2 cellular contexts compared by ENCODE assay signal in genomic region chr9:20186823-20187222, GRCh38.
A peak's percentile ranks its signal among the peaks of the same experiment; 100 is the strongest.
TF ChIP-seq lines count a peak whose summit lies in the region.

No MANE protein-coding gene starts in this region.

TF ChIP-seq in HepG2, 621 proteins besides CTCF, POLR2A, EP300 and RAD21:
- TF ChIP-seq MAFF (IDR thresholded peaks at IDR 0.05; ENCODE audit: low read depth, low read length) = peak; percentile 84
- peak; percentile 78 to 85 for TF ChIP-seq MAFK (conservative IDR thresholded peaks at IDR 0.05 in 1 of 2, IDR thresholded peaks at IDR 0.05 in 1 of 2; ENCODE audit: low read length in 2 of 2)
- TF ChIP-seq, protein P1, sequence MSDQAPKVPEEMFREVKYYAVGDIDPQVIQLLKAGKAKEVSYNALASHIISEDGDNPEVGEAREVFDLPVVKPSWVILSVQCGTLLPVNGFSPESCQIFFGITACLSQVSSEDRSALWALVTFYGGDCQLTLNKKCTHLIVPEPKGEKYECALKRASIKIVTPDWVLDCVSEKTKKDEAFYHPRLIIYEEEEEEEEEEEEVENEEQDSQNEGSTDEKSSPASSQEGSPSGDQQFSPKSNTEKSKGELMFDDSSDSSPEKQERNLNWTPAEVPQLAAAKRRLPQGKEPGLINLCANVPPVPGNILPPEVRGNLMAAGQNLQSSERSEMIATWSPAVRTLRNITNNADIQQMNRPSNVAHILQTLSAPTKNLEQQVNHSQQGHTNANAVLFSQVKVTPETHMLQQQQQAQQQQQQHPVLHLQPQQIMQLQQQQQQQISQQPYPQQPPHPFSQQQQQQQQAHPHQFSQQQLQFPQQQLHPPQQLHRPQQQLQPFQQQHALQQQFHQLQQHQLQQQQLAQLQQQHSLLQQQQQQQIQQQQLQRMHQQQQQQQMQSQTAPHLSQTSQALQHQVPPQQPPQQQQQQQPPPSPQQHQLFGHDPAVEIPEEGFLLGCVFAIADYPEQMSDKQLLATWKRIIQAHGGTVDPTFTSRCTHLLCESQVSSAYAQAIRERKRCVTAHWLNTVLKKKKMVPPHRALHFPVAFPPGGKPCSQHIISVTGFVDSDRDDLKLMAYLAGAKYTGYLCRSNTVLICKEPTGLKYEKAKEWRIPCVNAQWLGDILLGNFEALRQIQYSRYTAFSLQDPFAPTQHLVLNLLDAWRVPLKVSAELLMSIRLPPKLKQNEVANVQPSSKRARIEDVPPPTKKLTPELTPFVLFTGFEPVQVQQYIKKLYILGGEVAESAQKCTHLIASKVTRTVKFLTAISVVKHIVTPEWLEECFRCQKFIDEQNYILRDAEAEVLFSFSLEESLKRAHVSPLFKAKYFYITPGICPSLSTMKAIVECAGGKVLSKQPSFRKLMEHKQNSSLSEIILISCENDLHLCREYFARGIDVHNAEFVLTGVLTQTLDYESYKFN (CRISPR knock-in tag; conservative IDR thresholded peaks at IDR 0.05) = no peak
TF ChIP-seq in HepG2: peak in this region for 2.

TF ChIP-seq in IMR-90, 13 proteins besides CTCF, POLR2A, EP300 and RAD21:
- TF ChIP-seq, protein P2, sequence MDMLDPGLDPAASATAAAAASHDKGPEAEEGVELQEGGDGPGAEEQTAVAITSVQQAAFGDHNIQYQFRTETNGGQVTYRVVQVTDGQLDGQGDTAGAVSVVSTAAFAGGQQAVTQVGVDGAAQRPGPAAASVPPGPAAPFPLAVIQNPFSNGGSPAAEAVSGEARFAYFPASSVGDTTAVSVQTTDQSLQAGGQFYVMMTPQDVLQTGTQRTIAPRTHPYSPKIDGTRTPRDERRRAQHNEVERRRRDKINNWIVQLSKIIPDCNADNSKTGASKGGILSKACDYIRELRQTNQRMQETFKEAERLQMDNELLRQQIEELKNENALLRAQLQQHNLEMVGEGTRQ (IDR thresholded peaks at IDR 0.05; ENCODE audit: low read depth, low read length) = no peak
- TF ChIP-seq FOS (IDR thresholded peaks at IDR 0.05; ENCODE audit: low read depth, low read length) = no peak
- peak; percentile 79 for TF ChIP-seq MAFK (IDR thresholded peaks at IDR 0.05; ENCODE audit: low read depth, low read length)
TF ChIP-seq in IMR-90: peak in this region for 1.
